ENCODE assay signal across 9 cellular contexts in the genomic region with DNA sequence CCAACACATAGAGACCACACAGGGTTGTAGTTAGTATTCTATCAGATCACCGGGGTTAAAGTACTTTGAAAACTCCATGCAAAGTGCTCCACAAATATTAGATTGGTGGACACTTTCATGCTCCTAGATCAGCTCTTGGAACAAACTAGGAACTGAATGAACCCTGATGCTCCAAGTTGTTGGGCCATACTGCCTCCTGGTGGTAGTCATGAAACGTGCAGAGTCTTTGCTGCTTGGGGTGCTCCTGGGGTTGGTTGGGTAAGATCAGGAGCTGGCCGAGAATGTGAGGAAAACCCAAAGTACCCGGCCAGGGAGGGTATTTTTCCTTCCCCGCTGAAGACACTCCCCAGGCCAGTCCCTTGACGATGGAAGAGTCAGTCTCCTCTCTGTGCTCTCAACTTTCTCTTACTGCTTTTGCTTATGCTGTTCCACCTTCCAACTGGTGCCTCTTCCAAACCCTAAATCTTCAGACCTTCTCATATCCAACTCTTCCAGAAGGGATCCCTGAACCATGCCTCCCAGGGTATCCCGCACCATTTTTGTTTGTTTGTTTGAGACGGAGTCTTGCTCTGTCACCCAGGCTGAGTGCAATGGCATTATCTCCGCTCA. TPM values are rescaled to one million over a fixed set of nuclear protein-coding genes. Genes with fewer than 3 reads are reported as not detected.
DNase-seq lines count a peak whose midpoint lies in the region; ATAC-seq and TF ChIP-seq lines count a peak whose summit lies in the region.
"Had no signal": no experiment of that assay in that cellular context is flagged by ENCODE, and none has a peak within 500 bp of the region (broad histone marks: within the 10 kb centered on the region; RNA-seq: fewer than 3 reads in every experiment).

No MANE protein-coding gene starts in this region.

- peak; percentile 74 for ATAC-seq in body of pancreas
- ATAC-seq in HG03175 (IDR thresholded peaks at IDR 0.05; ENCODE audit: unreplicated experiment), result no peak

- peak; percentile 29 for DNase-seq in NCI-H1092 treated with DMSO at 0.1 percent for 48 hours (lab: John Stamatoyannopoulos, UW)
- DNase-seq in NCI-H1092 (lab: John Stamatoyannopoulos, UW), result no peak
- DNase-seq in MV-4-11 (lab: John Stamatoyannopoulos, UW), result peak; percentile 69
- DNase-seq in UCSD-AML1 (lab: John Stamatoyannopoulos, UW; ENCODE audit: unreplicated experiment), result peak; percentile 63
- peak; percentile 80 to 83 (median 80) for DNase-seq in body of pancreas
- DNase-seq in iPS DF 4.7 (ENCODE audit: extremely low read depth, low spot score), result peak; percentile 90
- DNase-seq in stimulated activated CD4-positive, alpha-beta T cell treated with anti-CD3 and anti-CD28 coated beads, Interleukin-12 subunit alpha, Interleukin-12 subunit beta, amount 100 ng/mL, for 4 hours, result peak; percentile 40

- no peak overlapping the region for H3K27ac ChIP-seq in body of pancreas
- H3K27ac ChIP-seq: BLaER1 had no signal

- TF ChIP-seq CTCF in body of pancreas (IDR thresholded peaks at IDR 0.05), result peak; percentile 47 to 92 (median 89)

- no peaks in the 10 kb centered on the region for H3K27me3 ChIP-seq in body of pancreas

- H3K36me3 ChIP-seq in body of pancreas (replicated peaks in 1 of 2; ENCODE audit: insufficient read depth in 1 of 2, low read depth in 2 of 2), result no peaks in the 10 kb centered on the region
- H3K36me3 ChIP-seq: BLaER1 had no signal

- H3K9me3 ChIP-seq in body of pancreas, result no peaks in the 10 kb centered on the region
- H3K9me3 ChIP-seq: BLaER1 had no signal

- H3K4me3 ChIP-seq in body of pancreas, result no peak overlapping the region
- H3K4me3 ChIP-seq: BLaER1 had no signal

- 23 to 44% methylated on average over 6 to 9 of the region's 9 CpGs for WGBS in body of pancreas, 2 donors

- peaks cover 18% of the 10 kb centered on the region for H3K4me1 ChIP-seq in body of pancreas
- H3K4me1 ChIP-seq: BLaER1 had no signal

- no peak for TF ChIP-seq POLR2A in body of pancreas (IDR thresholded peaks at IDR 0.05)

- intact Hi-C loops in body of pancreas (cut with DNase I), result loop anchor here (5.0 to 10.0 kb wide), 2 partner anchors 327 to 410 kb away; a partner anchor contains a TSS

RNA-seq across cellular contexts. Expression of a gene that starts 0.9 kb away (rescaled TPM):
- total RNA-seq in body of pancreas, result not detected

RNA-seq across cellular contexts. Expression of a gene that starts 32.2 kb away (rescaled TPM):
- total RNA-seq in body of pancreas, result 1 to 10 TPM; 2.3 to 4.7 TPM

RNA-seq across cellular contexts. Expression of a gene that starts 51.7 kb away (rescaled TPM):
- total RNA-seq in body of pancreas, result 10 to 100 TPM; 32.0 to 43.1 TPM
